In genomic region chr21:45862544-45863207, GRCh38 we compare ENCODE assay signal across 16 cellular contexts.
"Had no signal": no experiment of that assay in that cellular context is flagged by ENCODE, and none has a peak within 500 bp of the region (broad histone marks: within the 10 kb centered on the region; RNA-seq: fewer than 3 reads in every experiment).

No MANE protein-coding gene starts in this region.

- H3K36me3 ChIP-seq: colonic mucosa, gastrocnemius medialis, heart right ventricle, left ventricle myocardium inferior, suprapubic skin, upper lobe of left lung had no signal

- ATAC-seq: activated CD4-positive, CD25-positive, alpha-beta regulatory T cell treated with anti-CD3 and anti-CD28 coated beads, Interleukin-2, amount 50 U/mL, for 24 hours; gastrocnemius medialis; heart right ventricle; stimulated activated naive CD8-positive, alpha-beta T cell treated with anti-CD3 and anti-CD28 coated beads, Interleukin-15, Interleukin-2, amounts not matched to agents 100 U/mL and 50 U/mL, for 24 hours had no signal

- H3K4me3 ChIP-seq: colonic mucosa, gastrocnemius medialis, heart right ventricle, left ventricle myocardium inferior, suprapubic skin, upper lobe of left lung had no signal

- DNase-seq: activated CD4-positive, alpha-beta T cell treated with anti-CD3 and anti-CD28 coated beads, Interleukin-2, amount 50 U/mL, for 48 hours; activated naive CD4-positive, alpha-beta T cell; colonic mucosa; effector CD8-positive, alpha-beta T cell; gastrocnemius medialis; heart right ventricle; left ventricle myocardium inferior; mesendoderm; stimulated activated CD4-positive, alpha-beta T cell treated with anti-CD3 and anti-CD28 coated beads, Interleukin-1b, Interleukin-23, amount 100 ng/mL, for 48 hours; stimulated activated naive CD8-positive, alpha-beta T cell treated with anti-CD3 and anti-CD28 coated beads, Interleukin-15, Interleukin-2, amounts not matched to agents 100 U/mL and 50 U/mL, for 24 hours; T-helper 2 cell had no signal

- H3K9ac ChIP-seq: parathyroid adenoma had no signal

- H3K27ac ChIP-seq: colonic mucosa, gastrocnemius medialis, heart right ventricle, left ventricle myocardium inferior, parathyroid adenoma, suprapubic skin, upper lobe of left lung had no signal

- H3K4me1 ChIP-seq: colonic mucosa, gastrocnemius medialis, heart right ventricle, left ventricle myocardium inferior, parathyroid adenoma, suprapubic skin, upper lobe of left lung had no signal

- H3K9me3 ChIP-seq: colonic mucosa, gastrocnemius medialis, heart right ventricle, left ventricle myocardium inferior, suprapubic skin, upper lobe of left lung had no signal

- FAIRE-seq: islet of Langerhans had no signal

- H2AFZ ChIP-seq: parathyroid adenoma had no signal

- H3K27me3 ChIP-seq: colonic mucosa, gastrocnemius medialis, upper lobe of left lung had no signal
